Comparison of ENCODE assay signal across 1 cellular context in genomic region chr6:150118642-150119041, GRCh38.
TF ChIP-seq lines count a peak whose summit lies in the region.

No MANE protein-coding gene starts in this region.

TF ChIP-seq in GM23338, 12 proteins besides CTCF, POLR2A, EP300 and RAD21 (continued from another document):
- TF ChIP-seq JUNB (IDR thresholded peaks at IDR 0.05; ENCODE audit: unreplicated experiment) (no peak), ETS1 (IDR thresholded peaks at IDR 0.05) (no peak), EZH2phosphoT487 (IDR thresholded peaks at IDR 0.05; ENCODE audit: unreplicated experiment) (no peak), REST (IDR thresholded peaks at IDR 0.05; ENCODE audit: unreplicated experiment) (no peak), EZH2 (IDR thresholded peaks at IDR 0.05; ENCODE audit: low read depth, unreplicated experiment) (no peak), ZNF462 (CRISPR knock-in tag; IDR thresholded peaks at IDR 0.05) (no peak), ZNF331 (CRISPR knock-in tag; IDR thresholded peaks at IDR 0.05; ENCODE audit: low read depth) (no peak), ZNF114 (CRISPR knock-in tag; IDR thresholded peaks at IDR 0.05) (no peak), NANOG (IDR thresholded peaks at IDR 0.05; ENCODE audit: borderline replicate concordance) (no peak), CREB1 (CRISPR knock-in tag; IDR thresholded peaks at IDR 0.05; ENCODE audit: low read depth) (no peak)
